In the genomic region with DNA sequence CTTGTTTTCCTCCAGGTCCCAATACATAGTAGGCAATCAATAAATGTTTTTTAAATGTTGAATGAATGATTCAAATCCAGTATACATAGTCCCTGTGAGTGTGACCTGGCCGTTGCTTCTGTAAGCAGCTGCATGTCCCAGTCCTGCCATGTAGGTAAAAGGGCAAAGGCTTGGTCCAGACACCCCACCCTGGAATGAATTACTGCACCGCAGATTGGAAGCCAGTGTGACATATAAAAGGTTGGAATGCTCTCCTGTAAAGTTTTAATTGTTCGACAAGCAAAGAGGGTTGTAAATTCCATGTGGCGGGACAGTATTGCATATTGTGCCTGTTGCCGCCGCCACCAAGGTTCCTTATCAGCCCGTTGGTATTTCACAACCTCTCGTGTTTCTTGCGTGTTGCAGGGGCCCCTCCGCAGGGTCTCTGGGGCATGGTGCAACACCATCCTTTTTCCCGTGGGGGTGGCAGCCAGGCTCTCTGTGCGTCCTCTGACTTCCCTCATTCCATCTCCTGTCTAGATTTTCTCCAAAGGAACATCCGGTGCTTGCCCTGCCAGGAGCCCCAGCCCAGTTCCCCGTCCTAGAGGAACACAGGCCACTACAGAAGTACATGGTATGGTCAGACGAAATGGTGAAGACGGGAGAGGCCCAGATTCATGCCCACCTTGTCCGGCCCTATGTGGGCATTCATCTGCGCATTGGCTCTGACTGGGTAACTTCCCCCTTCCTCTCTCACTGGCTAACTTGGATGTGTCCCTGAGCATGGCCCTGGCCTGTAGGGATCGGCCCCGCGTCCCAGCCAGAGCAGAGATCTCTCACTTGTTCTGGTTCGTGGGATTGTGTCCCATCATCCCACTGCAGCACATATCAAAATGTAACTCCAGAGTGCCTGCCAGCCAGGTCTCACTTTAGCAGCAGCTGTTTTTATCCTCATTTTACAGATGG, we compare ENCODE assay signal across 1 cellular context.
TF ChIP-seq lines count a peak whose summit lies in the region.

No MANE protein-coding gene starts in this region.

TF ChIP-seq in HepG2, 621 proteins besides CTCF, POLR2A, EP300 and RAD21:
- TF ChIP-seq CEBPB (IDR thresholded peaks at IDR 0.05; ENCODE audit: borderline replicate concordance, low read depth, low read length) (peak; percentile 87), ATAD3A (CRISPR knock-in tag; IDR thresholded peaks at IDR 0.05) (no peak)
- TF ChIP-seq, protein P1, sequence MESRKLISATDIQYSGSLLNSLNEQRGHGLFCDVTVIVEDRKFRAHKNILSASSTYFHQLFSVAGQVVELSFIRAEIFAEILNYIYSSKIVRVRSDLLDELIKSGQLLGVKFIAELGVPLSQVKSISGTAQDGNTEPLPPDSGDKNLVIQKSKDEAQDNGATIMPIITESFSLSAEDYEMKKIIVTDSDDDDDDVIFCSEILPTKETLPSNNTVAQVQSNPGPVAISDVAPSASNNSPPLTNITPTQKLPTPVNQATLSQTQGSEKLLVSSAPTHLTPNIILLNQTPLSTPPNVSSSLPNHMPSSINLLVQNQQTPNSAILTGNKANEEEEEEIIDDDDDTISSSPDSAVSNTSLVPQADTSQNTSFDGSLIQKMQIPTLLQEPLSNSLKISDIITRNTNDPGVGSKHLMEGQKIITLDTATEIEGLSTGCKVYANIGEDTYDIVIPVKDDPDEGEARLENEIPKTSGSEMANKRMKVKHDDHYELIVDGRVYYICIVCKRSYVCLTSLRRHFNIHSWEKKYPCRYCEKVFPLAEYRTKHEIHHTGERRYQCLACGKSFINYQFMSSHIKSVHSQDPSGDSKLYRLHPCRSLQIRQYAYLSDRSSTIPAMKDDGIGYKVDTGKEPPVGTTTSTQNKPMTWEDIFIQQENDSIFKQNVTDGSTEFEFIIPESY (CRISPR knock-in tag; IDR thresholded peaks at IDR 0.05), result peak; percentile 89; the same call in 1 of the 2 replicates
